In the genomic region with DNA sequence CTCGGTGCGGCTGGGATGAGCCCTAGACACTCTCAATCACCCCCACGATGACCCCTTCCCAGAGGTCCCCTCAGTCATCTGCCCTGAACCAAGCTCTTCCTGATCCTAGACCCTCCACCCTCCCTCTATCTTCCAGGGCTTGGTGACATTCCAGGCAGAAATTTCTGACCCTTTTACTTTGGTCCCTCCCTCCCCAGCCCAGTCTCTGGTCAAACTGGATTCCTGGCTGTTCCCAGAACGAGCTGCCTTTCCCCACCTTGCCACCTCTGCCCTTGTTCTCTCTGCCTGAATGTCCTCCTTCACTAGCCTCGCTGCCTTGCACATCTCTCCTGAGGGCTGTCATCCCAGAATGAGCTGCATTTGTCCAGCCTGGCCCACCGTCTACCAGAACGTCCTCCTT, we compare ENCODE assay signal across 13 cellular contexts.
DNase-seq lines count a peak whose midpoint lies in the region; ATAC-seq and TF ChIP-seq lines count a peak whose summit lies in the region.
"Had no signal": no experiment of that assay in that cellular context is flagged by ENCODE, and none has a peak within 500 bp of the region (broad histone marks: within the 10 kb centered on the region; RNA-seq: fewer than 3 reads in every experiment).

No MANE protein-coding gene starts in this region.

- H3K36me3 ChIP-seq in RWPE2 (ENCODE audit: low read depth) (no peaks in the 10 kb centered on the region), rectal smooth muscle tissue (ENCODE audit: control insufficient read depth, insufficient read depth, low read length) (no peaks in the 10 kb centered on the region)
- H3K36me3 ChIP-seq: MG63 had no signal

- H3K4me1 ChIP-seq in RWPE2 (ENCODE audit: insufficient read depth, poor library complexity, severe bottlenecking) (peaks cover 47% of the 10 kb centered on the region), rectal smooth muscle tissue (ENCODE audit: control insufficient read depth, insufficient read depth, low read length) (peaks cover 8% of the 10 kb centered on the region)

- DNase-seq in DMS53 treated with DMSO at 0.1 percent for 48 hours (lab: John Stamatoyannopoulos, UW; ENCODE audit: unreplicated experiment) (peak; percentile 9), RWPE2 (ENCODE audit: low spot score) (no peak), kidney tubule cell (ENCODE audit: low spot score) (peak; percentile 40), NCI-H345 treated with DMSO at 0.1 percent for 48 hours (lab: John Stamatoyannopoulos, UW; ENCODE audit: unreplicated experiment) (no peak), SW 1271 (lab: John Stamatoyannopoulos, UW) (no peak), inferior parietal cortex (ENCODE audit: extremely low spot score) (no peak), NCI-H82 treated with DMSO at 0.1 percent for 48 hours (lab: John Stamatoyannopoulos, UW; ENCODE audit: unreplicated experiment) (no peak)
- DNase-seq: activated gamma-delta T cell treated with Interleukin-2 at 50 U/mL for 16 hours, MG63, NCI-H82, Right ventricle myocardium superior, substantia nigra had no signal

- no peak for TF ChIP-seq CTCF in RWPE2 (IDR thresholded peaks at IDR 0.05; ENCODE audit: poor library complexity, severe bottlenecking)

- H3K27me3 ChIP-seq in RWPE2 (ENCODE audit: insufficient read depth, poor library complexity, severe bottlenecking) (no peaks in the 10 kb centered on the region), rectal smooth muscle tissue (ENCODE audit: control insufficient read depth, insufficient read depth, low read length) (no peaks in the 10 kb centered on the region)
- H3K27me3 ChIP-seq: MG63 had no signal

- no peaks in the 10 kb centered on the region for H3K9me3 ChIP-seq in RWPE2 (ENCODE audit: severe bottlenecking)
- H3K9me3 ChIP-seq: MG63 had no signal

- H3K27ac ChIP-seq in RWPE2 (ENCODE audit: poor library complexity, severe bottlenecking) (peak overlapping the region; percentile 65), rectal smooth muscle tissue (ENCODE audit: low read depth, low read length) (no peak overlapping the region)

- H3K4me3 ChIP-seq in RWPE2 (ENCODE audit: severe bottlenecking) = no peak overlapping the region
- peak overlapping the region; percentile 25 for H3K4me3 ChIP-seq in rectal smooth muscle tissue (ENCODE audit: low read length)
- H3K4me3 ChIP-seq: MG63 had no signal

- no peak for ATAC-seq in RWPE2 (ENCODE audit: low read depth)

- H3K9ac ChIP-seq in rectal smooth muscle tissue (ENCODE audit: low read length) = peak overlapping the region; percentile 33

Comparison
In these comparisons a context has a peak if more than half of its experiments do, and no peak if none do; other contexts are left out.
1. DNase-seq: peak in DMS53 treated with DMSO at 0.1 percent for 48 hours (single experiment) and kidney tubule cell (single experiment); none in RWPE2 (single experiment), NCI-H345 treated with DMSO at 0.1 percent for 48 hours (single experiment), SW 1271 (0 of 2), inferior parietal cortex (single experiment) and NCI-H82 treated with DMSO at 0.1 percent for 48 hours (single experiment).